ENCODE assay signal across 1 cellular context in genomic region chr16:230949-231348, GRCh38.
TF ChIP-seq lines count a peak whose summit lies in the region.

No MANE protein-coding gene starts in this region.

TF ChIP-seq in GM23338, 12 proteins besides CTCF, POLR2A, EP300 and RAD21 (continued from another document):
- no peak for TF ChIP-seq ZNF462 (CRISPR knock-in tag; IDR thresholded peaks at IDR 0.05)
- no peak for TF ChIP-seq JUNB (IDR thresholded peaks at IDR 0.05; ENCODE audit: unreplicated experiment)
